In genomic region chr3:11705049-11705448, GRCh38 we compare ENCODE assay signal across 12 cellular contexts.
DNase-seq lines count a peak whose midpoint lies in the region; ATAC-seq and TF ChIP-seq lines count a peak whose summit lies in the region.
"Had no signal": no experiment of that assay in that cellular context is flagged by ENCODE, and none has a peak within 500 bp of the region (broad histone marks: within the 10 kb centered on the region; RNA-seq: fewer than 3 reads in every experiment).

No MANE protein-coding gene starts in this region.

- peaks cover 14% of the 10 kb centered on the region for H3K9me3 Mint-ChIP-seq in nephron progenitor cell

- ATAC-seq in HG02588 (IDR thresholded peaks at IDR 0.05; ENCODE audit: unreplicated experiment), result no peak
- ATAC-seq in GM19324 (IDR thresholded peaks at IDR 0.05; ENCODE audit: low FRiP score, unreplicated experiment), result no peak

- peaks cover 46% of the 10 kb centered on the region for H3K36me3 Mint-ChIP-seq in nephron progenitor cell (ENCODE audit: low read depth)

- no peaks in the 10 kb centered on the region for H3K27me3 Mint-ChIP-seq in nephron progenitor cell (ENCODE audit: low read depth, poor library complexity)

- H3K27me3 ChIP-seq in dorsolateral prefrontal cortex, result no peaks in the 10 kb centered on the region

- H3K4me3 ChIP-seq in dorsolateral prefrontal cortex, result peak overlapping the region in 36 of 59 donors; percentile 2 to 46 (median 24)
- H3K4me3 ChIP-seq: thoracic aorta had no signal

- H3K4me1 Mint-ChIP-seq in nephron progenitor cell, result no peaks in the 10 kb centered on the region

- intact Hi-C loops in dorsolateral prefrontal cortex (cut with DNase I), result no loop called here

- DNase-seq in EH (ENCODE audit: low read depth), result peak; percentile 87
- DNase-seq in NCI-H82 (lab: John Stamatoyannopoulos, UW), result peak; percentile 91
- peak in 6 of 10 donors; percentile 51 to 71 (median 55) for DNase-seq in dorsolateral prefrontal cortex
- no peak for DNase-seq in nephron progenitor cell
- no peak for DNase-seq in G401 (ENCODE audit: low spot score)
- DNase-seq in ACHN, result no peak
- DNase-seq: Caco-2, NCI-H1417, NCI-H524 had no signal

- no peak overlapping the region for H3K4me3 Mint-ChIP-seq in nephron progenitor cell

- peak overlapping the region; percentile 47 for H3K27ac Mint-ChIP-seq in nephron progenitor cell

- peak overlapping the region in 22 of 59 donors; percentile 2 to 71 (median 33) for H3K27ac ChIP-seq in dorsolateral prefrontal cortex
- H3K27ac ChIP-seq: thoracic aorta had no signal

- in situ Hi-C loops in G401 (cut with HindIII; ENCODE audit: low sequenced_read_pairs), result no loop called here
- in situ Hi-C loops in ACHN (cut with HindIII; ENCODE audit: low pct_ligation_motif_present, low pct_unique_long_range_greater_than_20kb, low sequenced_read_pairs), result no loop called here

- TF ChIP-seq CTCF in dorsolateral prefrontal cortex (IDR thresholded peaks at IDR 0.05 in 54 of 56, conservative IDR thresholded peaks at IDR 0.05 in 2 of 56; ENCODE audit: low read depth in 1 of 56, partially characterized antibody in 56 of 56), result no peak
- no peak for TF ChIP-seq CTCF in nephron progenitor cell (IDR thresholded peaks at IDR 0.05)

Comparison
In these comparisons a context has a peak if more than half of its experiments do, and no peak if none do; other contexts are left out.
1. DNase-seq: peak in EH (single experiment), NCI-H82 (single experiment) and dorsolateral prefrontal cortex (6 of 10); none in nephron progenitor cell (single experiment), G401 (single experiment) and ACHN (single experiment).